Comparison of ENCODE assay signal across 20 cellular contexts in the genomic region with DNA sequence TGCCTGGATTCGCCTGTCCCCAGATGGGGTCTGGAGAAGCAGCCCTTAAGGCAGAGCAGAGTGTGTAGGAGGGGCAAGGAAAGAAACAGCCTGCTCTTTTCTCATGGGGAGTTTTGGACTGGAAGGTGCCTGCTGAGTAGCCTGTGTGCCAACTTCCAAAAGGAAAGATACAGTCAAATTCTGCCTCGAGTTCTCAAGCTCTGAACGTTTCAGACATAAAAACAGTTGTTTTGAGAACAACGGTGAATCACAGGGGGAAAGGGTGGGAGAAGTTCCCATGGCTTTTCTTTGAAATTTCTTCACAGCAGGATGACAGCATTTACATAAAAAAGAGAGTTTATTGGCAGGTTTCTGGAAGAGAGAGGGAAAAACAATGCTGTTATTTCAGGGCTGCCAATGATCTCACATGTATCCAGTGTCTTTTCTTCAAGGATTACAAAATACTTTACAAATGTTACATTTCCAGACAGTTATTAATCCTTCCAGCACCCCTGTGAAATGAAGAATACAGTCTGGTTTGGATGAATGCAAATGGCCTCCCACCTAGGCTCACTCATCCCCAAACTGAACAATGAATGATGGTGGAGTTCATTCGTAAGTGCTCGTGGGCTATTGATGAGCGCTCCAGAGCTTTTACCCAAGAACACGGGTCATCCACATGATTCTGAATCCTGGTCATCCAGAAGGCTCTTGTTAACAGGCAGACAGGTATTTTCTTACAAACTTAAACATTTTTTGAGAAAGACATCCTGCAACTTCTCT. TPM values are rescaled to one million over a fixed set of nuclear protein-coding genes. Genes with fewer than 3 reads are reported as not detected.
A peak's percentile ranks its signal among the peaks of the same experiment; 100 is the strongest.
DNase-seq lines count a peak whose midpoint lies in the region; ATAC-seq and TF ChIP-seq lines count a peak whose summit lies in the region.
"Had no signal": no experiment of that assay in that cellular context is flagged by ENCODE, and none has a peak within 500 bp of the region (broad histone marks: within the 10 kb centered on the region; RNA-seq: fewer than 3 reads in every experiment).

No MANE protein-coding gene starts in this region.

- H3K14ac ChIP-seq in H9 (ENCODE audit: insufficient read depth, low read length): no peak overlapping the region

- H2BK120ac ChIP-seq in H9 (ENCODE audit: low read depth, low read length, poor library complexity, severe bottlenecking): no peak overlapping the region

- H3K4me3 ChIP-seq in cardiac fibroblast (replicated peaks in 1 of 2; ENCODE audit: low read depth in 2 of 2, low read length in 2 of 2): no peak overlapping the region
- peak overlapping the region; percentile 15 for H3K4me3 ChIP-seq in iPS-15b (ENCODE audit: low read depth, low read length)
- H3K4me3 ChIP-seq: right lobe of liver, testis had no signal

- H2BK20ac ChIP-seq in H9 (ENCODE audit: low read depth, low read length, poor library complexity, severe bottlenecking): no peak overlapping the region

- H3T11ph ChIP-seq in H9 (ENCODE audit: low read length): no peak overlapping the region

- H4K5ac ChIP-seq in H9 (ENCODE audit: insufficient read length, low read depth, low read length): no peak overlapping the region

- H3K27ac Mint-ChIP-seq in H9: peak overlapping the region; percentile 22 to 94 (median 92); a peak in 6 of 7 replicates
- H3K27ac Mint-ChIP-seq: activated naive CD8-positive, alpha-beta T cell treated with anti-CD3 and anti-CD28 coated beads for 36 hours; activated T-cell treated with anti-CD3 and anti-CD28 coated beads, Interleukin-2, amount 50 U/mL, for 72 hours; mesothelial cell of epicardium; T-cell had no signal

- peaks cover 6 to 22% (median 8%) of the 10 kb centered on the region in 3 experiments; a peak in 4 of 7 replicates for H3K36me3 Mint-ChIP-seq in H9 (ENCODE audit: insufficient read depth in 1 of 3, low read depth in 3 of 3)
- H3K36me3 Mint-ChIP-seq: activated naive CD8-positive, alpha-beta T cell treated with anti-CD3 and anti-CD28 coated beads for 36 hours; T-cell had no signal

- H3K18ac ChIP-seq in H9 (ENCODE audit: insufficient read length, low read depth, low read length): no peak overlapping the region

- no CpG with 5 or more reads among the region's 8 CpGs for WGBS in H9 (ENCODE audit: extremely low coverage, insufficient read length, low lambda C conversion rate)

- H3K27me3 Mint-ChIP-seq in H9 (ENCODE audit: low read depth): peaks cover 23% of the 10 kb centered on the region
- H3K27me3 Mint-ChIP-seq: T-cell had no signal

- peaks cover 18 to 22% of the 10 kb centered on the region in 2 experiments; a peak in 4 of 5 replicates for H3K9me3 Mint-ChIP-seq in H9
- H3K9me3 Mint-ChIP-seq: activated naive CD8-positive, alpha-beta T cell treated with anti-CD3 and anti-CD28 coated beads for 36 hours; T-cell had no signal

- peak overlapping the region; percentile 80 for H3K27ac ChIP-seq in H9 (ENCODE audit: insufficient read length, low read depth, low read length)
- H3K27ac ChIP-seq: neutrophil, right lobe of liver, RWPE1, testis had no signal

- H3K4me1 Mint-ChIP-seq in H9: peaks cover 36 to 41% of the 10 kb centered on the region in 2 experiments
- H3K4me1 Mint-ChIP-seq: activated naive CD8-positive, alpha-beta T cell treated with anti-CD3 and anti-CD28 coated beads for 36 hours; T-cell had no signal

- H4K91ac ChIP-seq in H9 (ENCODE audit: insufficient read length, low read depth, low read length): no peak overlapping the region

- no peak overlapping the region for H2AFZ ChIP-seq in H9 (ENCODE audit: low read length)

- TF ChIP-seq CTCF in H9 (conservative IDR thresholded peaks at IDR 0.05): no peak
- no peak for TF ChIP-seq CTCF in cardiac fibroblast (IDR thresholded peaks at IDR 0.05; ENCODE audit: low read depth, low read length)

- no peak for DNase-seq in H9
- DNase-seq in cardiac fibroblast (ENCODE audit: low read depth in 2 of 2): peak; percentile 11 to 79
- peak; percentile 21 for DNase-seq in smooth muscle cell of the brain vasculature (ENCODE audit: low read depth, low spot score)
- no peak for DNase-seq in ACHN
- DNase-seq: activated CD4-positive, alpha-beta T cell treated with anti-CD3 and anti-CD28 coated beads, Interleukin-2, amount 50 U/mL, for 48 hours; activated naive CD8-positive, alpha-beta T cell treated with anti-CD3 and anti-CD28 coated beads for 36 hours; activated T-cell treated with anti-CD3 and anti-CD28 coated beads, Interleukin-2, amount 50 U/mL, for 72 hours; Kasumi-1; kidney glomerular epithelial cell; NCI-H1436 treated with DMSO at 0.1 percent for 48 hours; right lobe of liver; stimulated activated CD4-positive, alpha-beta T cell treated with anti-CD3 and anti-CD28 coated beads, Interleukin-4, amount 100 ng/mL, for 1 hour; T-cell; testis had no signal

- H3K23me2 ChIP-seq in H9 (ENCODE audit: insufficient read length, low read depth, low read length, poor library complexity, severe bottlenecking): no peaks in the 10 kb centered on the region

- H3K56ac ChIP-seq in H9 (ENCODE audit: insufficient read length, low read depth, low read length): no peak overlapping the region

- H3K79me1 ChIP-seq in H9 (ENCODE audit: insufficient read depth, low read depth, low read length, poor library complexity, severe bottlenecking): no peaks in the 10 kb centered on the region

- H3K9ac ChIP-seq in H9 (ENCODE audit: extremely low read depth, insufficient read length, low read length) (no peak overlapping the region), iPS-15b (ENCODE audit: low read depth, low read length) (no peak overlapping the region)

- no peak overlapping the region for H3K23ac ChIP-seq in H9 (ENCODE audit: insufficient read length, low read depth, low read length)

- H3K4me1 ChIP-seq in H9 (ENCODE audit: insufficient read depth, low read length) (peaks cover 12% of the 10 kb centered on the region; the same call in 1 of the 2 replicates), iPS-15b (ENCODE audit: control insufficient read depth, insufficient read depth, low read length) (peaks cover 16% of the 10 kb centered on the region)
- H3K4me1 ChIP-seq: right lobe of liver had no signal

- no peak overlapping the region for H2BK5ac ChIP-seq in H9 (ENCODE audit: insufficient read length, low read length)

- H3K79me2 ChIP-seq in H9 (ENCODE audit: insufficient read depth, low read length): no peaks in the 10 kb centered on the region

- no peak overlapping the region for H2AK5ac ChIP-seq in H9 (ENCODE audit: insufficient read length, low read length)

- H4K8ac ChIP-seq in H9 (replicated peaks; ENCODE audit: insufficient read length, low read depth, low read length): no peak overlapping the region

- no peak overlapping the region for H3K4ac ChIP-seq in H9 (ENCODE audit: low read depth, low read length)

- no peak overlapping the region for H2BK12ac ChIP-seq in H9 (ENCODE audit: insufficient read length, low read depth, low read length)

- ATAC-seq in HG03159 (IDR thresholded peaks at IDR 0.05; ENCODE audit: unreplicated experiment) (no peak), GM21737 (IDR thresholded peaks at IDR 0.05; ENCODE audit: unreplicated experiment) (no peak)
- ATAC-seq: activated T-cell treated with anti-CD3 and anti-CD28 coated beads, Interleukin-2, amount 50 U/mL, for 72 hours; right lobe of liver; T-cell had no signal

- H2BK15ac ChIP-seq in H9 (ENCODE audit: low read depth, low read length): no peak overlapping the region

- no peaks in the 10 kb centered on the region for H4K20me1 ChIP-seq in H9 (ENCODE audit: control insufficient read depth, insufficient read depth, insufficient read length)

- peaks cover 4% of the 10 kb centered on the region for H3K9me3 ChIP-seq in H9 (ENCODE audit: control insufficient read depth, low read depth, low read length)
- H3K9me3 ChIP-seq in iPS-15b (ENCODE audit: control insufficient read depth, insufficient read depth, low read length): peaks cover 5% of the 10 kb centered on the region
- H3K9me3 ChIP-seq: neutrophil, right lobe of liver, testis had no signal

- H3K36me3 ChIP-seq in iPS-15b (ENCODE audit: control insufficient read depth, insufficient read depth, low read length): no peaks in the 10 kb centered on the region
- H3K36me3 ChIP-seq: neutrophil, right lobe of liver had no signal

- H3K27me3 ChIP-seq in H9 (ENCODE audit: insufficient read depth, low read length) (no peaks in the 10 kb centered on the region; the same call in 1 of the 2 replicates), iPS-15b (ENCODE audit: control insufficient read depth, insufficient read depth, low read length) (no peaks in the 10 kb centered on the region)
- H3K27me3 ChIP-seq: neutrophil, right lobe of liver, testis had no signal

- H3K4me2 ChIP-seq in H9 (ENCODE audit: insufficient read depth, insufficient read length, low read length): peak overlapping the region; percentile 69

- H3K4me3 Mint-ChIP-seq in H9: peak overlapping the region; percentile 24 to 46; a peak in 4 of 5 replicates
- H3K4me3 Mint-ChIP-seq: activated naive CD8-positive, alpha-beta T cell treated with anti-CD3 and anti-CD28 coated beads for 36 hours; activated T-cell treated with anti-CD3 and anti-CD28 coated beads, Interleukin-2, amount 50 U/mL, for 72 hours; mesothelial cell of epicardium; T-cell had no signal

- in situ Hi-C loops in ACHN (cut with HindIII; ENCODE audit: low pct_ligation_motif_present, low pct_unique_long_range_greater_than_20kb, low sequenced_read_pairs): no loop called here

RNA-seq across cellular contexts. Expression of gene ECI2, which starts 33.8 kb away (rescaled TPM):
- 66.1 and 67.5 TPM in 2 replicates for total RNA-seq in H9 (2021)

Comparison
In these comparisons a context has a peak if more than half of its experiments do, and no peak if none do; other contexts are left out.
1. DNase-seq: peak in cardiac fibroblast (2 of 2) and smooth muscle cell of the brain vasculature (single experiment); none in H9 (single experiment) and ACHN (single experiment).